8 cellular contexts compared by ENCODE assay signal in the genomic region with DNA sequence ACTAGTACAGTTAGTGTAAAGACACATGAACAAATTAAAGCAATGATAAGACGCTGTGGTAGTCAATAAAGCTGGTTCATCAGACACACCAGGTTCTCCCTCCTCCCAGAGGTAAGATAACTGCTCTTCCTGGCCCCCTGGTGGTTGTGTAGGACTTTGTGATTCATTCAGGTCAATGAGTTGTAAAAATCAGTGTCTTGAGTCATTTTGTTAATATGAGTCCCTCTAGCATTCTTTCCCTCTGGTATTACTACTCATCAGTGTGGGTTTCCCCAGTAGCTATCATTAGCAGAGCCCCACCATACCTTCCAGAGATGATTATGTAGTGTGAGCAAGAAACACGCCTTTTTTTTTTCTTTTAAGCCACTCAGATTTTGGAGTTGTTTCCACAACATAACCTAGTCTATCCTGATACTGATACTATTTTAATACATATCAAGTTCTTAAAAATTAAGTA. TPM values are rescaled to one million over a fixed set of nuclear protein-coding genes. Genes with fewer than 3 reads are reported as not detected.
DNase-seq lines count a peak whose midpoint lies in the region; ATAC-seq and TF ChIP-seq lines count a peak whose summit lies in the region.

No MANE protein-coding gene starts in this region.

- no peak overlapping the region for H3K27ac ChIP-seq in right cardiac atrium (ENCODE audit: low read length)

- peak overlapping the region; percentile 5 for H3K27ac Mint-ChIP-seq in activated naive CD8-positive, alpha-beta T cell treated with anti-CD3 and anti-CD28 coated beads, Interleukin-2, amount 10 ng/mL, durations not matched to agents 7 days and 5 days

- no peaks in the 10 kb centered on the region for H3K9me3 ChIP-seq in right cardiac atrium (ENCODE audit: control insufficient read depth, low read length)

- intact Hi-C loops in right cardiac atrium (cut with DNase I), result loop anchor here in 2 of 4 donors (5.0 to 10.0 kb wide), 2 partner anchors 40 to 48 kb away; a partner anchor contains a TSS
- intact Hi-C loops in sciatic nerve (cut with DNase I), result no loop called here
- intact Hi-C loops in posterior vena cava (cut with DNase I), result no loop called here

- H3K4me1 Mint-ChIP-seq in activated naive CD8-positive, alpha-beta T cell treated with anti-CD3 and anti-CD28 coated beads, Interleukin-2, amount 10 ng/mL, durations not matched to agents 7 days and 5 days, result peaks cover 13% of the 10 kb centered on the region

- TF ChIP-seq CTCF in HFF-Myc (IDR thresholded peaks at IDR 0.05; ENCODE audit: low read depth, low read length, missing control alignments), result peak; percentile 75

- 48% methylated on average over 2 of the region's 2 CpGs for WGBS in right cardiac atrium

- H3K4me1 ChIP-seq in right cardiac atrium (ENCODE audit: control insufficient read depth, insufficient read depth, low read length), result peaks cover 3% of the 10 kb centered on the region

- H3K36me3 Mint-ChIP-seq in activated naive CD8-positive, alpha-beta T cell treated with anti-CD3 and anti-CD28 coated beads, Interleukin-2, amount 10 ng/mL, durations not matched to agents 7 days and 5 days, result peaks cover under 1% of the 10 kb centered on the region

- H3K27me3 ChIP-seq in right cardiac atrium (ENCODE audit: control insufficient read depth, insufficient read depth), result no peaks in the 10 kb centered on the region

- no peaks in the 10 kb centered on the region for H3K9me3 Mint-ChIP-seq in activated naive CD8-positive, alpha-beta T cell treated with anti-CD3 and anti-CD28 coated beads, Interleukin-2, amount 10 ng/mL, durations not matched to agents 7 days and 5 days

- peak; percentile 45 for ATAC-seq in activated naive CD8-positive, alpha-beta T cell treated with anti-CD3 and anti-CD28 coated beads, Interleukin-2, amount 10 ng/mL, durations not matched to agents 7 days and 5 days (ENCODE audit: low read depth)
- peak in 1 of 2 donors; percentile 24 for ATAC-seq in right cardiac atrium
- ATAC-seq in sciatic nerve, result no peak

- POLR2A ChIA-PET in activated naive CD8-positive, alpha-beta T cell treated with anti-CD3 and anti-CD28 coated beads, Interleukin-2, amount 10 ng/mL, durations not matched to agents 7 days and 5 days (lab: Charles Lee), result interaction anchor here (0.6 to 2.1 kb wide), 5 partner anchors 32 to 343 kb away, joined by 3 to 9 read pairs (median 4); a partner anchor contains a TSS

- H3K27me3 Mint-ChIP-seq in activated naive CD8-positive, alpha-beta T cell treated with anti-CD3 and anti-CD28 coated beads, Interleukin-2, amount 10 ng/mL, durations not matched to agents 7 days and 5 days, result no peaks in the 10 kb centered on the region

- DNase-seq in EL (peak; percentile 92), HFF-Myc (ENCODE audit: extremely low read depth, low read depth) (peak; percentile 61), NCI-H146 (lab: John Stamatoyannopoulos, UW) (peak; percentile 75), SW480 (ENCODE audit: low spot score) (peak; percentile 76), right cardiac atrium (peak in 2 of 3 donors; percentile 50 to 73), sciatic nerve (ENCODE audit: low spot score) (peak; percentile 80), posterior vena cava (ENCODE audit: low spot score) (no peak)
- peak; percentile 53 for DNase-seq in activated naive CD8-positive, alpha-beta T cell treated with anti-CD3 and anti-CD28 coated beads, Interleukin-2, amount 10 ng/mL, durations not matched to agents 7 days and 5 days

- no peak overlapping the region for H3K4me3 Mint-ChIP-seq in activated naive CD8-positive, alpha-beta T cell treated with anti-CD3 and anti-CD28 coated beads, Interleukin-2, amount 10 ng/mL, durations not matched to agents 7 days and 5 days

- no peak overlapping the region for H3K4me3 ChIP-seq in HFF-Myc (replicated peaks; ENCODE audit: low read depth, low read length)
- H3K4me3 ChIP-seq in right cardiac atrium (ENCODE audit: low read length), result no peak overlapping the region

RNA-seq across cellular contexts. Expression of a gene that starts 3.6 kb away (rescaled TPM):
- total RNA-seq in activated naive CD8-positive, alpha-beta T cell treated with anti-CD3 and anti-CD28 coated beads, Interleukin-2, amount 10 ng/mL, durations not matched to agents 7 days and 5 days, result 10 to 100 TPM; 64.0 to 64.6 TPM
- total RNA-seq in right cardiac atrium (10 to 100 TPM; 17.4 to 23.8 (median 20.3) TPM), sciatic nerve (52.0 TPM), posterior vena cava (10 to 100 TPM; 26.4 to 26.8 TPM)
- polyA plus RNA-seq in right cardiac atrium, result 12.5 TPM

RNA-seq across cellular contexts. Expression of a gene that starts 35.6 kb away (rescaled TPM):
- not detected for total RNA-seq in activated naive CD8-positive, alpha-beta T cell treated with anti-CD3 and anti-CD28 coated beads, Interleukin-2, amount 10 ng/mL, durations not matched to agents 7 days and 5 days
- total RNA-seq in right cardiac atrium, result not detected
- not detected for polyA plus RNA-seq in right cardiac atrium
- not detected for total RNA-seq in sciatic nerve
- total RNA-seq in posterior vena cava, result not detected

RNA-seq across cellular contexts. Expression of a gene that starts 46.1 kb away (rescaled TPM):
- 10 to 100 TPM; 49.3 to 51.3 TPM for total RNA-seq in activated naive CD8-positive, alpha-beta T cell treated with anti-CD3 and anti-CD28 coated beads, Interleukin-2, amount 10 ng/mL, durations not matched to agents 7 days and 5 days
- total RNA-seq in right cardiac atrium (10 to 100 TPM; 35.6 to 38.9 (median 37.6) TPM), sciatic nerve (68.1 TPM), posterior vena cava (10 to 100 TPM; 47.3 to 51.2 TPM)
- polyA plus RNA-seq in right cardiac atrium, result 15.0 TPM

RNA-seq across cellular contexts. Expression of a gene that starts 52.1 kb away (rescaled TPM):
- total RNA-seq in activated naive CD8-positive, alpha-beta T cell treated with anti-CD3 and anti-CD28 coated beads, Interleukin-2, amount 10 ng/mL, durations not matched to agents 7 days and 5 days, result 100 to 1,000 TPM; 153 TPM
- total RNA-seq in right cardiac atrium (100 to 1,000 TPM in 1 of 4 donors, 10 to 100 TPM in 3; 89.3 to 110 (median 93.5) TPM), sciatic nerve (215 TPM), posterior vena cava (100 to 1,000 TPM; 112 to 133 TPM)
- polyA plus RNA-seq in right cardiac atrium, result 77.3 TPM

RNA-seq across cellular contexts. Expression of a gene that starts 59.5 kb away (rescaled TPM):
- total RNA-seq in activated naive CD8-positive, alpha-beta T cell treated with anti-CD3 and anti-CD28 coated beads, Interleukin-2, amount 10 ng/mL, durations not matched to agents 7 days and 5 days, result not detected
- total RNA-seq in right cardiac atrium (under 1 TPM in 1 of 4 donors, not detected in 3; 0.21 TPM), sciatic nerve (5.6 TPM), posterior vena cava (under 1 TPM in 1 of 2 donors, not detected in 1; 0.19 TPM)
- 0.23 TPM for polyA plus RNA-seq in right cardiac atrium
